18 cellular contexts compared by ENCODE assay signal in genomic region chr18:42442661-42443060, GRCh38.
"Had no signal": no experiment of that assay in that cellular context is flagged by ENCODE, and none has a peak within 500 bp of the region (broad histone marks: within the 10 kb centered on the region; RNA-seq: fewer than 3 reads in every experiment).

No MANE protein-coding gene starts in this region.

- DNase-seq: MG63, NCI-H1092, NCI-H1105 treated with DMSO at 0.1 percent for 48 hours, NCI-H1436, NCI-H187, NCI-H2029, NCI-H2227 treated with DMSO at 0.1 percent for 48 hours, NCI-H446, NCI-H510A, NCI-H524 treated with DMSO at 0.1 percent for 48 hours, NCI-H69, NCI-H774, Right ventricle myocardium superior, SIG-M5 had no signal

- ATAC-seq: K562 had no signal

- H3K4me3 ChIP-seq: K562, MG63, SJSA1, SK-N-MC had no signal

- FAIRE-seq: HTR-8/SVneo, K562 had no signal
